ENCODE assay signal across 1 cellular context in genomic region chr2:86337235-86338099, GRCh38.
TF ChIP-seq lines count a peak whose summit lies in the region.

Gene REEP1 (minus strand): TSS chr2:86337626. CDS start chr2:86337510, 116 bp downstream.

TF ChIP-seq in HEK293, 187 proteins besides CTCF, POLR2A, EP300 and RAD21 (continued from another document):
- TF ChIP-seq TSHZ1 (tag by site-specific recombination; IDR thresholded peaks at IDR 0.05; ENCODE audit: borderline replicate concordance) = no peak
- no peak for TF ChIP-seq SCRT2 (tag by site-specific recombination; IDR thresholded peaks at IDR 0.05)
- no peak for TF ChIP-seq ZNF624 (tag by site-specific recombination; IDR thresholded peaks at IDR 0.05)
- no peak for TF ChIP-seq PATZ1 (tag by site-specific recombination; IDR thresholded peaks at IDR 0.05)
- no peak for TF ChIP-seq KLF9 (tag by site-specific recombination; IDR thresholded peaks at IDR 0.05; ENCODE audit: low read depth)
- 0 out of 2 replicates have a peak, but pooled peaks have one; percentile 13 for TF ChIP-seq ZXDB (tag by site-specific recombination; IDR thresholded peaks at IDR 0.05)
- TF ChIP-seq ZNF580 (tag by site-specific recombination; IDR thresholded peaks at IDR 0.05) = no peak
- no peak for TF ChIP-seq ZNF335 (tag by site-specific recombination; conservative IDR thresholded peaks at IDR 0.05)
- no peak for TF ChIP-seq ZNF843 (tag by site-specific recombination; IDR thresholded peaks at IDR 0.05)
- TF ChIP-seq ZSCAN18 (tag by site-specific recombination; IDR thresholded peaks at IDR 0.05) = no peak
- no peak for TF ChIP-seq ZNF501 (tag by site-specific recombination; IDR thresholded peaks at IDR 0.05)
- TF ChIP-seq ZBTB8A (tag by site-specific recombination; IDR thresholded peaks at IDR 0.05) = 0 out of 2 replicates have a peak, but pooled peaks have one; percentile 13
- no peak for TF ChIP-seq ZNF585B (tag by site-specific recombination; IDR thresholded peaks at IDR 0.05)
- 0 out of 2 replicates have a peak, but pooled peaks have one; percentile 18 for TF ChIP-seq ZIC2 (tag by site-specific recombination; IDR thresholded peaks at IDR 0.05)
- TF ChIP-seq ZNF548 (tag by site-specific recombination; IDR thresholded peaks at IDR 0.05) = no peak
- TF ChIP-seq FEZF1 (tag by site-specific recombination; IDR thresholded peaks at IDR 0.05) = no peak
- TF ChIP-seq GLIS1 (tag by site-specific recombination; IDR thresholded peaks at IDR 0.05) = 0 out of 2 replicates have a peak, but pooled peaks have one; percentile 7
- no peak for TF ChIP-seq KLF10 (tag by site-specific recombination; IDR thresholded peaks at IDR 0.05)
- TF ChIP-seq ZNF555 (tag by site-specific recombination; conservative IDR thresholded peaks at IDR 0.05) = no peak
- no peak for TF ChIP-seq ZNF266 (tag by site-specific recombination; IDR thresholded peaks at IDR 0.05; ENCODE audit: low read depth)
- no peak for TF ChIP-seq ZNF623 (tag by site-specific recombination; IDR thresholded peaks at IDR 0.05)
- no peak for TF ChIP-seq REPIN1 (tag by site-specific recombination; IDR thresholded peaks at IDR 0.05; ENCODE audit: low read depth)
- TF ChIP-seq ZNF449 (tag by site-specific recombination; IDR thresholded peaks at IDR 0.05) = no peak
- no peak for TF ChIP-seq ZBTB44 (tag by site-specific recombination; IDR thresholded peaks at IDR 0.05)
- TF ChIP-seq ZNF138 (tag by site-specific recombination; IDR thresholded peaks at IDR 0.05; ENCODE audit: borderline replicate concordance) = no peak
- no peak for TF ChIP-seq ZNF133 (tag by site-specific recombination; IDR thresholded peaks at IDR 0.05)
- TF ChIP-seq ZNF37A (tag by site-specific recombination; IDR thresholded peaks at IDR 0.05) = no peak
- no peak for TF ChIP-seq ZNF626 (tag by site-specific recombination; IDR thresholded peaks at IDR 0.05)
- no peak for TF ChIP-seq ZNF324 (tag by site-specific recombination; IDR thresholded peaks at IDR 0.05)
- no peak for TF ChIP-seq ZNF48 (tag by site-specific recombination; IDR thresholded peaks at IDR 0.05)
- no peak for TF ChIP-seq ZSCAN5A (tag by site-specific recombination; IDR thresholded peaks at IDR 0.05)
- no peak for TF ChIP-seq GLIS2 (tag by site-specific recombination; IDR thresholded peaks at IDR 0.05)
- TF ChIP-seq ZNF654 (tag by site-specific recombination; IDR thresholded peaks at IDR 0.05; ENCODE audit: low read depth) = no peak
TF ChIP-seq in HEK293: peak in this region for 7.
